ENCODE assay signal across 14 cellular contexts in genomic region chr18:63775166-63775730, GRCh38. TPM values are rescaled to one million over a fixed set of nuclear protein-coding genes. Genes with fewer than 3 reads are reported as not detected.
DNase-seq lines count a peak whose midpoint lies in the region; ATAC-seq, FAIRE-seq and TF ChIP-seq lines count a peak whose summit lies in the region.
"Had no signal": no experiment of that assay in that cellular context is flagged by ENCODE, and none has a peak within 500 bp of the region (broad histone marks: within the 10 kb centered on the region; RNA-seq: fewer than 3 reads in every experiment).

TSS of gene SERPINB7 (plus strand) at chr18:63775418. CDS start at chr18:63782373, 6,955 bp downstream.

- TF ChIP-seq EP300 in A549 (IDR thresholded peaks at IDR 0.05), result no peak

- no peak within 1 kb of the TSS for H3K4me3 ChIP-seq in A549
- H3K4me3 ChIP-seq: body of pancreas, Peyer's patch, sigmoid colon, thoracic aorta had no signal

- no peaks in the 10 kb centered on the region for H3K36me3 Mint-ChIP-seq in activated T-helper 1 cell treated with anti-CD3 and anti-CD28 coated beads, Interleukin-12 subunit alpha, Interleukin-12 subunit beta, Interleukin-2, Interleukin-4 antibody, amounts not matched to agents 30 ng/mL and 10 ng/mL and 1 ng/mL, durations not matched to agents 14 hours and 24 hours and 36 hours (ENCODE audit: low read depth)

- DNase-seq in A549 (ENCODE audit: low read depth in 1 of 2, low spot score in 1 of 2) (peak; percentile 4 to 20), HPDE6-E6E7 (ENCODE audit: extremely low spot score) (peak; percentile 73), amniotic epithelial cell (ENCODE audit: low read depth) (peak; percentile 82), iris pigment epithelial cell (ENCODE audit: low read depth) (peak; percentile 85), MV-4-11 (lab: John Stamatoyannopoulos, UW) (no peak), NCI-H2081 treated with DMSO at 0.1 percent for 48 hours (lab: John Stamatoyannopoulos, UW) (no peak)
- DNase-seq in stimulated activated naive CD8-positive, alpha-beta T cell treated with anti-CD3 and anti-CD28 coated beads, Interleukin-15, amount 100 ng/mL, for 72 hours, result no peak
- DNase-seq in activated T-helper 1 cell treated with anti-CD3 and anti-CD28 coated beads, Interleukin-12 subunit alpha, Interleukin-12 subunit beta, Interleukin-2, Interleukin-4 antibody, amounts not matched to agents 30 ng/mL and 10 ng/mL and 1 ng/mL, durations not matched to agents 14 hours and 24 hours and 36 hours (ENCODE audit: low spot score), result no peak
- DNase-seq: body of pancreas, NCI-H2227 treated with DMSO at 0.1 percent for 48 hours, Peyer's patch, sigmoid colon had no signal

- CTCF ChIA-PET in A549 (lab: Yijun Ruan, JAX), result no interaction called here

- H3K27me3 Mint-ChIP-seq in stimulated activated naive CD8-positive, alpha-beta T cell treated with anti-CD3 and anti-CD28 coated beads, Interleukin-15, amount 100 ng/mL, for 72 hours, result peaks cover 6% of the 10 kb centered on the region
- peaks cover under 1% of the 10 kb centered on the region for H3K27me3 Mint-ChIP-seq in activated T-helper 1 cell treated with anti-CD3 and anti-CD28 coated beads, Interleukin-12 subunit alpha, Interleukin-12 subunit beta, Interleukin-2, Interleukin-4 antibody, amounts not matched to agents 30 ng/mL and 10 ng/mL and 1 ng/mL, durations not matched to agents 14 hours and 24 hours and 36 hours (ENCODE audit: insufficient read depth)

- TF ChIP-seq CTCF in A549 (IDR thresholded peaks at IDR 0.05), result no peak

- H3K9me3 Mint-ChIP-seq in stimulated activated naive CD8-positive, alpha-beta T cell treated with anti-CD3 and anti-CD28 coated beads, Interleukin-15, amount 100 ng/mL, for 72 hours, result no peaks in the 10 kb centered on the region
- H3K9me3 Mint-ChIP-seq in activated T-helper 1 cell treated with anti-CD3 and anti-CD28 coated beads, Interleukin-12 subunit alpha, Interleukin-12 subunit beta, Interleukin-2, Interleukin-4 antibody, amounts not matched to agents 30 ng/mL and 10 ng/mL and 1 ng/mL, durations not matched to agents 14 hours and 24 hours and 36 hours, result no peaks in the 10 kb centered on the region

- TF ChIP-seq RAD21 in A549 (conservative IDR thresholded peaks at IDR 0.05 in 1 of 2, IDR thresholded peaks at IDR 0.05 in 1 of 2), result no peak

- H3K4me2 ChIP-seq in A549, result no peak within 1 kb of the TSS

- intact Hi-C loops in activated T-helper 1 cell treated with anti-CD3 and anti-CD28 coated beads, Interleukin-12 subunit alpha, Interleukin-12 subunit beta, Interleukin-2, Interleukin-4 antibody, amounts not matched to agents 30 ng/mL and 10 ng/mL and 1 ng/mL, durations not matched to agents 14 hours and 24 hours and 36 hours (cut with micrococcal nuclease), result no loop called here

- H3K9me3 ChIP-seq in A549, result no peaks in the 10 kb centered on the region
- H3K9me3 ChIP-seq: body of pancreas, Peyer's patch, sigmoid colon, thoracic aorta had no signal

- WGBS in A549 (ENCODE audit: missing lambda C conversion rate), result 12% methylated on average over 2 of the region's 2 CpGs

- no peaks in the 10 kb centered on the region for H3K4me1 Mint-ChIP-seq in stimulated activated naive CD8-positive, alpha-beta T cell treated with anti-CD3 and anti-CD28 coated beads, Interleukin-15, amount 100 ng/mL, for 72 hours
- no peaks in the 10 kb centered on the region for H3K4me1 Mint-ChIP-seq in activated T-helper 1 cell treated with anti-CD3 and anti-CD28 coated beads, Interleukin-12 subunit alpha, Interleukin-12 subunit beta, Interleukin-2, Interleukin-4 antibody, amounts not matched to agents 30 ng/mL and 10 ng/mL and 1 ng/mL, durations not matched to agents 14 hours and 24 hours and 36 hours (ENCODE audit: low read depth)

- no peak for FAIRE-seq in A549 (lab: Jason Lieb, UNC)

- no peak within 1 kb of the TSS for H3K27ac Mint-ChIP-seq in stimulated activated naive CD8-positive, alpha-beta T cell treated with anti-CD3 and anti-CD28 coated beads, Interleukin-15, amount 100 ng/mL, for 72 hours
- no peak within 1 kb of the TSS for H3K27ac Mint-ChIP-seq in activated T-helper 1 cell treated with anti-CD3 and anti-CD28 coated beads, Interleukin-12 subunit alpha, Interleukin-12 subunit beta, Interleukin-2, Interleukin-4 antibody, amounts not matched to agents 30 ng/mL and 10 ng/mL and 1 ng/mL, durations not matched to agents 14 hours and 24 hours and 36 hours

- no peaks in the 10 kb centered on the region for H3K4me1 ChIP-seq in A549
- H3K4me1 ChIP-seq: body of pancreas, Peyer's patch had no signal

- H3K27ac ChIP-seq in A549, result no peak within 1 kb of the TSS
- H3K27ac ChIP-seq: body of pancreas, Peyer's patch, sigmoid colon, thoracic aorta, VCaP had no signal

- ATAC-seq in A549, result peak in 1 of 2 experiments; percentile 75; a peak in 3 of 6 replicates
- ATAC-seq in stimulated activated naive CD8-positive, alpha-beta T cell treated with anti-CD3 and anti-CD28 coated beads, Interleukin-15, amount 100 ng/mL, for 72 hours, result no peak
- ATAC-seq: body of pancreas had no signal

- POLR2A ChIA-PET in A549 (lab: Yijun Ruan, JAX), result no interaction called here

- TF ChIP-seq POLR2A in A549 (IDR thresholded peaks at IDR 0.05; ENCODE audit: low read length), result no peak

- no peak within 1 kb of the TSS for H3K4me3 Mint-ChIP-seq in stimulated activated naive CD8-positive, alpha-beta T cell treated with anti-CD3 and anti-CD28 coated beads, Interleukin-15, amount 100 ng/mL, for 72 hours
- no peak within 1 kb of the TSS for H3K4me3 Mint-ChIP-seq in activated T-helper 1 cell treated with anti-CD3 and anti-CD28 coated beads, Interleukin-12 subunit alpha, Interleukin-12 subunit beta, Interleukin-2, Interleukin-4 antibody, amounts not matched to agents 30 ng/mL and 10 ng/mL and 1 ng/mL, durations not matched to agents 14 hours and 24 hours and 36 hours

TF ChIP-seq in A549, 52 proteins besides CTCF, POLR2A, EP300 and RAD21:
- no peak for TF ChIP-seq HDAC2 (IDR thresholded peaks at IDR 0.05)
- no peak for TF ChIP-seq RARB (CRISPR knock-in tag; IDR thresholded peaks at IDR 0.05)
- no peak for TF ChIP-seq NPAS2 (CRISPR knock-in tag; IDR thresholded peaks at IDR 0.05; ENCODE audit: borderline replicate concordance)
- no peak for TF ChIP-seq FOSL2 (IDR thresholded peaks at IDR 0.05)
- TF ChIP-seq FOSL2 (CRISPR knock-in tag; IDR thresholded peaks at IDR 0.05), result no peak
- TF ChIP-seq TFCP2L1 (CRISPR knock-in tag; IDR thresholded peaks at IDR 0.05), result no peak
- TF ChIP-seq NFE2L2 (conservative IDR thresholded peaks at IDR 0.05; ENCODE audit: low read length), result no peak
- no peak for TF ChIP-seq RNF2 (IDR thresholded peaks at IDR 0.05; ENCODE audit: borderline replicate concordance, low read depth)

RNA-seq across cellular contexts. Expression of gene SERPINB7, which starts in this region (rescaled TPM):
- polyA plus RNA-seq in A549 (2011; rRNA removed), result 2.9 and 3.6 TPM in 2 replicates
- polyA plus RNA-seq in A549 (2012; cell fraction: cytosol; rRNA removed), result 1.1 and 1.6 TPM in 2 replicates
- 0.80 and 1.2 TPM in 2 replicates for polyA plus RNA-seq in A549 (2012; cell fraction: nucleus; rRNA removed)
- polyA plus RNA-seq in A549 (2017; fragmentation: RNase III; extraction: RNeasy Plus Mini Kit Qiagen cat#74134 plus additional on column Dnase treatment), result 0.84 to 1.1 TPM (median 0.88 TPM) in 3 replicates
- 0.39 and 0.87 TPM in 2 replicates for polyA minus RNA-seq in A549 (2011; rRNA and poly(A)+ RNA removed)
- not detected in 2 replicates for total RNA-seq in activated T-helper 1 cell treated with anti-CD3 and anti-CD28 coated beads, Interleukin-12 subunit alpha, Interleukin-12 subunit beta, Interleukin-2, Interleukin-4 antibody, amounts not matched to agents 30 ng/mL and 10 ng/mL and 1 ng/mL, durations not matched to agents 14 hours and 24 hours and 36 hours
- total RNA-seq: body of pancreas, Peyer's patch, sigmoid colon had no signal

Comparison
In these comparisons a context has a peak if more than half of its experiments do, and no peak if none do; other contexts are left out.
1. DNase-seq: peak in A549 (2 of 2), HPDE6-E6E7 (single experiment), amniotic epithelial cell (single experiment) and iris pigment epithelial cell (single experiment); none in MV-4-11 (single experiment), stimulated activated naive CD8-positive, alpha-beta T cell treated with anti-CD3 and anti-CD28 coated beads, Interleukin-15, amount 100 ng/mL, for 72 hours (0 of 2), NCI-H2081 treated with DMSO at 0.1 percent for 48 hours (single experiment) and activated T-helper 1 cell treated with anti-CD3 and anti-CD28 coated beads, Interleukin-12 subunit alpha, Interleukin-12 subunit beta, Interleukin-2, Interleukin-4 antibody, amounts not matched to agents 30 ng/mL and 10 ng/mL and 1 ng/mL, durations not matched to agents 14 hours and 24 hours and 36 hours (single experiment).